In the genomic region with DNA sequence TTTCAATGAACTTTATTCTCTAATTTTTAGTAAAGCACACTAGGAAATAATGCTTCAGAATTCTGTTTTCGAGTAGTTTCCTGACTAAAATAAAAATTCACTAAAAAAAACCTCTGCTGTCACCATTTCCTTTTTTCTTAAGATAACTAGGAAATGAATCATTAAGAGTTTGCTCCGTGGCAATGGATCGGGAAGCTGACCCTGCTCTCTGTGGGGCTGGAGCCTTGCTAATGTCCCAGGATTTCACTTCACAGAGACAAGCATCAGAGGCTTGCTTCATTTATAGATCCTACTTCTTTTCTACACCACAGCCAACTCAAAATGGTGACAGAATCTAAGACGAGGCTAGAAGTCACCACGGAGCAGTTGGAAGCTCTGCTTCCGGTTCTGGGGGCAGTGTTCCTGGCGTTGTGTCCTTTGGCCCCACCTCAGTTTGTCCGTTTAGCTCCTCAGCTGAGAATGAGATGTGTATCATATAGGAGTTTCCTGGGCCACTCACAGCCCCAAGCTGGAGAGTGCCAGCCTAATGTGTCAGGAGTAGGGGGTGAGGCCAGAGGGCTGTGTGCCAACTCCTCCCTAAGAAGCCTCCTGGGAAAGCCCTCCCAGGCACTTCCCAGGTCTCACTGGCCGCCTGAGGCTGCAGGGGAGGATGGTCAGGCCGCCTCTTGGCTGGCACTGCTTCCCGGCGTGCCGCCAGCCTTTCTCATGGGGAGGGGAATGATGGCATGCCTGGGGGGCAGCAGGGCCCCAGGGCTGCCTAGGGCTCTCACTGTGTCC, we compare ENCODE assay signal across 8 cellular contexts. TPM values are rescaled to one million over a fixed set of nuclear protein-coding genes. Genes with fewer than 3 reads are reported as not detected.
DNase-seq lines count a peak whose midpoint lies in the region; ATAC-seq, FAIRE-seq and TF ChIP-seq lines count a peak whose summit lies in the region.

No MANE protein-coding gene starts in this region.

- 63 to 80% (median 67%) methylated on average over 13 of the region's 13 CpGs for WGBS in small intestine, 3 donors

- H3K27ac ChIP-seq in CD4-positive, alpha-beta T cell (ENCODE audit: low read depth, low read length) = no peak overlapping the region
- peak overlapping the region in 1 of 2 donors; percentile 72 for H3K27ac ChIP-seq in small intestine (ENCODE audit: low read depth in 1 of 2, low read length in 1 of 2)

- POLR2A ChIA-PET in CD4-positive, alpha-beta T cell (lab: Charles Lee) = interaction anchor here (0.6 to 1.8 kb wide), 3 partner anchors 20 to 100 kb away, joined by 3 to 5 read pairs (median 4); a partner anchor contains a TSS

- no peak for ATAC-seq in CD4-positive, alpha-beta T cell (ENCODE audit: poor library complexity)
- no peak for ATAC-seq in GM19328 (IDR thresholded peaks at IDR 0.05; ENCODE audit: unreplicated experiment)

- H3K27ac Mint-ChIP-seq in CD4-positive, alpha-beta T cell = peak overlapping the region; percentile 71

- peaks cover 44% of the 10 kb centered on the region for H3K36me3 Mint-ChIP-seq in CD4-positive, alpha-beta T cell (ENCODE audit: low read depth)

- peak overlapping the region; percentile 7 for H3K4me3 Mint-ChIP-seq in CD4-positive, alpha-beta T cell

- H3K9me3 Mint-ChIP-seq in CD4-positive, alpha-beta T cell = no peaks in the 10 kb centered on the region

- no peak for TF ChIP-seq CTCF in CD4-positive, alpha-beta T cell (IDR thresholded peaks at IDR 0.05)
- no peak for TF ChIP-seq CTCF in epithelial cell of esophagus (IDR thresholded peaks at IDR 0.05; ENCODE audit: insufficient read depth, low read depth, low read length, missing control alignments)

- CTCF ChIA-PET in CD4-positive, alpha-beta T cell (lab: Charles Lee) = interaction anchor here (1.5 kb wide), 1 partner anchor 13 kb away, joined by 4 read pairs; no protein-coding TSS in a partner anchor

- H3K27me3 Mint-ChIP-seq in CD4-positive, alpha-beta T cell = no peaks in the 10 kb centered on the region

- no peak for FAIRE-seq in small intestine (lab: Jason Lieb, UNC)

- H3K4me3 ChIP-seq in epithelial cell of esophagus (ENCODE audit: low read length) (no peak overlapping the region), small intestine (ENCODE audit: low read depth in 1 of 2, low read length in 2 of 2) (no peak overlapping the region)

- H3K4me1 Mint-ChIP-seq in CD4-positive, alpha-beta T cell (ENCODE audit: low read depth) = peaks cover 87% of the 10 kb centered on the region

- peaks cover 14 to 19% of the 10 kb centered on the region in 2 donors for H3K4me1 ChIP-seq in small intestine (ENCODE audit: control insufficient read depth in 2 of 2, insufficient read depth in 1 of 2, low read depth in 1 of 2, low read length in 1 of 2)

- H3K36me3 ChIP-seq in small intestine (ENCODE audit: control insufficient read depth in 2 of 2, insufficient read depth in 2 of 2, low read length in 2 of 2) = no peaks in the 10 kb centered on the region

- no peaks in the 10 kb centered on the region for H3K9me3 ChIP-seq in CD4-positive, alpha-beta T cell (ENCODE audit: control insufficient read depth, low read length)
- no peaks in the 10 kb centered on the region for H3K9me3 ChIP-seq in small intestine (ENCODE audit: control insufficient read depth, low read depth)

- intact Hi-C loops in CD4-positive, alpha-beta T cell (cut with DNase I, micrococcal nuclease) = no loop called here

- H3K27me3 ChIP-seq in CD4-positive, alpha-beta T cell (ENCODE audit: control insufficient read depth, insufficient read depth, low read length) = no peaks in the 10 kb centered on the region
- H3K27me3 ChIP-seq in small intestine (ENCODE audit: control insufficient read depth in 2 of 2, insufficient read depth in 2 of 2, low read length in 2 of 2) = no peaks in the 10 kb centered on the region

- no peak for DNase-seq in CD4-positive, alpha-beta T cell
- DNase-seq in NCI-H446 (lab: John Stamatoyannopoulos, UW) (peak; percentile 40 to 81), epithelial cell of esophagus (ENCODE audit: low read depth) (peak; percentile 82), non-pigmented ciliary epithelial cell (ENCODE audit: low read depth) (peak; percentile 32), NCI-H2227 (lab: John Stamatoyannopoulos, UW; ENCODE audit: unreplicated experiment) (no peak), foreskin melanocyte (no peak), small intestine (no peak)

RNA-seq across cellular contexts. Expression of a gene that starts 19.6 kb away (rescaled TPM):
- total RNA-seq in CD4-positive, alpha-beta T cell = 10 to 100 TPM; 49.2 to 51.9 TPM
- 10 to 100 TPM in 2 of 3 donors, 1 to 10 TPM in 1; 8.6 to 12.3 (median 10.0) TPM for polyA plus RNA-seq in small intestine

Comparison
In these comparisons a context has a peak if more than half of its experiments do, and no peak if none do; other contexts are left out.
1. DNase-seq: peak in NCI-H446 (2 of 2), epithelial cell of esophagus (single experiment) and non-pigmented ciliary epithelial cell (single experiment); none in CD4-positive, alpha-beta T cell (0 of 10), NCI-H2227 (single experiment), foreskin melanocyte (single experiment) and small intestine (single experiment).